Comparison of ENCODE assay signal across 1 cellular context in the genomic region with DNA sequence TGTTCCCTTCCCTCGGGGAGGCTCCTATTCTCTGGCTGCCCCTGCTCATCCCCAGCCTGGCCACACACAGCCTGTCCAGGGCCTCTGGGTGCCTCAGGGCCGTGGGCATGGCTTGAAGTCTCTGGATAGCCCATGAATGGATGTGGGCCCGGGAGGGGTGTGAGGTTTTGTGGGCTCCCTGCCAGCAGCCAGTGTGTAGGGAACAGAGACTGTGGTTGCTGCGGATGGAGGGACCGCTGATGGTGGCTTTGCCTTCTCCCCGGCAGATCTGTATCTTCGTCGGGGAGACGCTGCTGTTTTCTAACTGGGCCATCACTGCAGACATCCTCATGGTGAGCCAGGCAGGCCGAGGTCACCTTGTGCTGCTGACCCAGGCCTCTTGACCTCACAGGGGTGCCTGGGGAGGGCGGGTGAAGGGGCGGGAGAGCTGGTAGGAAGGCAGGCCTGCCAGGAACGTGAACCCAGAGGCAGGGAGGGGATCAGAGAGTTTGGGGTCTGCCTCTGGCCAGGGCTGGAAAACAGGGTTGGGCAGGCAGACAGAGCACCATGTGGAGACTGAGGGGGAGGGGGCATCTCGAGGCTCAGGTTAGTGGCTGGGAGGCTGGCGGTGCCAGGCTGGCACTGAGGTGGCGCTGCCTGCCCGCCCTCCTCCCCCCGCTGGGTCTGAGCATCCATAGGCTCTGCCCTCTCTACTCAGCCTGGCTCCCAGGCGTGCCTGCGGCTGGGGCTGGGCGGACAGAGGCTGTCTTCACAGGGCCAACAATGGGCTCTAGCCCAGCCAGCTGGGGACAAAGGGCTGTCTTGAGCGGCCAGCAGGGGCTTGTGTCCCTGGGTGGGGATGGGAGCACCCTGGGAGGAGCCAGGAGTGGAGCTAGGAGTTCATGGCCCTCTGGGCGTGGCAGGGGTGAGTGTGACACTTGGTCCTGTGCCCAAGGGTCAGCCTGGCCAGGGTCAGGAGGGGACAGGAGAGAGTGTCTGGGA.
TF ChIP-seq lines count a peak whose summit lies in the region.

No MANE protein-coding gene starts in this region.

TF ChIP-seq in HepG2, 621 proteins besides CTCF, POLR2A, EP300 and RAD21 (continues in another document):
- TF ChIP-seq MTF2 (CRISPR knock-in tag; IDR thresholded peaks at IDR 0.05; ENCODE audit: borderline replicate concordance), result 0 out of 2 replicates have a peak, but pooled peaks have one; percentile 56
- TF ChIP-seq SALL2 (CRISPR knock-in tag; IDR thresholded peaks at IDR 0.05), result no peak
- TF ChIP-seq, protein P1, sequence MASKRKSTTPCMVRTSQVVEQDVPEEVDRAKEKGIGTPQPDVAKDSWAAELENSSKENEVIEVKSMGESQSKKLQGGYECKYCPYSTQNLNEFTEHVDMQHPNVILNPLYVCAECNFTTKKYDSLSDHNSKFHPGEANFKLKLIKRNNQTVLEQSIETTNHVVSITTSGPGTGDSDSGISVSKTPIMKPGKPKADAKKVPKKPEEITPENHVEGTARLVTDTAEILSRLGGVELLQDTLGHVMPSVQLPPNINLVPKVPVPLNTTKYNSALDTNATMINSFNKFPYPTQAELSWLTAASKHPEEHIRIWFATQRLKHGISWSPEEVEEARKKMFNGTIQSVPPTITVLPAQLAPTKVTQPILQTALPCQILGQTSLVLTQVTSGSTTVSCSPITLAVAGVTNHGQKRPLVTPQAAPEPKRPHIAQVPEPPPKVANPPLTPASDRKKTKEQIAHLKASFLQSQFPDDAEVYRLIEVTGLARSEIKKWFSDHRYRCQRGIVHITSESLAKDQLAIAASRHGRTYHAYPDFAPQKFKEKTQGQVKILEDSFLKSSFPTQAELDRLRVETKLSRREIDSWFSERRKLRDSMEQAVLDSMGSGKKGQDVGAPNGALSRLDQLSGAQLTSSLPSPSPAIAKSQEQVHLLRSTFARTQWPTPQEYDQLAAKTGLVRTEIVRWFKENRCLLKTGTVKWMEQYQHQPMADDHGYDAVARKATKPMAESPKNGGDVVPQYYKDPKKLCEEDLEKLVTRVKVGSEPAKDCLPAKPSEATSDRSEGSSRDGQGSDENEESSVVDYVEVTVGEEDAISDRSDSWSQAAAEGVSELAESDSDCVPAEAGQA (IDR thresholded peaks at IDR 0.05; ENCODE audit: low read depth), result no peak
- TF ChIP-seq, protein P1 (CRISPR knock-in tag; IDR thresholded peaks at IDR 0.05; ENCODE audit: borderline replicate concordance), result no peak
- no peak for TF ChIP-seq ZNF224 (CRISPR knock-in tag; IDR thresholded peaks at IDR 0.05)
- TF ChIP-seq, protein P2, sequence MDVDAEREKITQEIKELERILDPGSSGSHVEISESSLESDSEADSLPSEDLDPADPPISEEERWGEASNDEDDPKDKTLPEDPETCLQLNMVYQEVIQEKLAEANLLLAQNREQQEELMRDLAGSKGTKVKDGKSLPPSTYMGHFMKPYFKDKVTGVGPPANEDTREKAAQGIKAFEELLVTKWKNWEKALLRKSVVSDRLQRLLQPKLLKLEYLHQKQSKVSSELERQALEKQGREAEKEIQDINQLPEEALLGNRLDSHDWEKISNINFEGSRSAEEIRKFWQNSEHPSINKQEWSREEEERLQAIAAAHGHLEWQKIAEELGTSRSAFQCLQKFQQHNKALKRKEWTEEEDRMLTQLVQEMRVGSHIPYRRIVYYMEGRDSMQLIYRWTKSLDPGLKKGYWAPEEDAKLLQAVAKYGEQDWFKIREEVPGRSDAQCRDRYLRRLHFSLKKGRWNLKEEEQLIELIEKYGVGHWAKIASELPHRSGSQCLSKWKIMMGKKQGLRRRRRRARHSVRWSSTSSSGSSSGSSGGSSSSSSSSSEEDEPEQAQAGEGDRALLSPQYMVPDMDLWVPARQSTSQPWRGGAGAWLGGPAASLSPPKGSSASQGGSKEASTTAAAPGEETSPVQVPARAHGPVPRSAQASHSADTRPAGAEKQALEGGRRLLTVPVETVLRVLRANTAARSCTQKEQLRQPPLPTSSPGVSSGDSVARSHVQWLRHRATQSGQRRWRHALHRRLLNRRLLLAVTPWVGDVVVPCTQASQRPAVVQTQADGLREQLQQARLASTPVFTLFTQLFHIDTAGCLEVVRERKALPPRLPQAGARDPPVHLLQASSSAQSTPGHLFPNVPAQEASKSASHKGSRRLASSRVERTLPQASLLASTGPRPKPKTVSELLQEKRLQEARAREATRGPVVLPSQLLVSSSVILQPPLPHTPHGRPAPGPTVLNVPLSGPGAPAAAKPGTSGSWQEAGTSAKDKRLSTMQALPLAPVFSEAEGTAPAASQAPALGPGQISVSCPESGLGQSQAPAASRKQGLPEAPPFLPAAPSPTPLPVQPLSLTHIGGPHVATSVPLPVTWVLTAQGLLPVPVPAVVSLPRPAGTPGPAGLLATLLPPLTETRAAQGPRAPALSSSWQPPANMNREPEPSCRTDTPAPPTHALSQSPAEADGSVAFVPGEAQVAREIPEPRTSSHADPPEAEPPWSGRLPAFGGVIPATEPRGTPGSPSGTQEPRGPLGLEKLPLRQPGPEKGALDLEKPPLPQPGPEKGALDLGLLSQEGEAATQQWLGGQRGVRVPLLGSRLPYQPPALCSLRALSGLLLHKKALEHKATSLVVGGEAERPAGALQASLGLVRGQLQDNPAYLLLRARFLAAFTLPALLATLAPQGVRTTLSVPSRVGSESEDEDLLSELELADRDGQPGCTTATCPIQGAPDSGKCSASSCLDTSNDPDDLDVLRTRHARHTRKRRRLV (CRISPR knock-in tag; IDR thresholded peaks at IDR 0.05), result no peak
- TF ChIP-seq SP2 (CRISPR knock-in tag; IDR thresholded peaks at IDR 0.05), result no peak
- no peak for TF ChIP-seq ZNF441 (CRISPR knock-in tag; IDR thresholded peaks at IDR 0.05; ENCODE audit: borderline replicate concordance)
- TF ChIP-seq HOXA3 (CRISPR knock-in tag; IDR thresholded peaks at IDR 0.05), result 0 out of 2 replicates have a peak, but pooled peaks have one; percentile 16
- TF ChIP-seq ZNF326 (CRISPR knock-in tag; IDR thresholded peaks at IDR 0.05; ENCODE audit: borderline replicate concordance), result no peak
- no peak for TF ChIP-seq ZNF678 (CRISPR knock-in tag; IDR thresholded peaks at IDR 0.05)
- no peak for TF ChIP-seq ZSCAN30 (CRISPR knock-in tag; IDR thresholded peaks at IDR 0.05)
- peak; percentile 29; the same call in 1 of the 2 replicates for TF ChIP-seq GABPB1 (CRISPR knock-in tag; IDR thresholded peaks at IDR 0.05)
- peak; percentile 93 for TF ChIP-seq HNRNPL (IDR thresholded peaks at IDR 0.05; ENCODE audit: low read depth, low read length)
- no peak for TF ChIP-seq HNRNPUL1 (IDR thresholded peaks at IDR 0.05; ENCODE audit: low read depth, low read length)
- TF ChIP-seq, protein P3, sequence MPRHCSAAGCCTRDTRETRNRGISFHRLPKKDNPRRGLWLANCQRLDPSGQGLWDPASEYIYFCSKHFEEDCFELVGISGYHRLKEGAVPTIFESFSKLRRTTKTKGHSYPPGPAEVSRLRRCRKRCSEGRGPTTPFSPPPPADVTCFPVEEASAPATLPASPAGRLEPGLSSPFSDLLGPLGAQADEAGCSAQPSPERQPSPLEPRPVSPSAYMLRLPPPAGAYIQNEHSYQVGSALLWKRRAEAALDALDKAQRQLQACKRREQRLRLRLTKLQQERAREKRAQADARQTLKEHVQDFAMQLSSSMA (CRISPR knock-in tag; IDR thresholded peaks at IDR 0.05), result no peak
- no peak for TF ChIP-seq MIER3 (CRISPR knock-in tag; IDR thresholded peaks at IDR 0.05; ENCODE audit: borderline replicate concordance)
- TF ChIP-seq, protein P4, sequence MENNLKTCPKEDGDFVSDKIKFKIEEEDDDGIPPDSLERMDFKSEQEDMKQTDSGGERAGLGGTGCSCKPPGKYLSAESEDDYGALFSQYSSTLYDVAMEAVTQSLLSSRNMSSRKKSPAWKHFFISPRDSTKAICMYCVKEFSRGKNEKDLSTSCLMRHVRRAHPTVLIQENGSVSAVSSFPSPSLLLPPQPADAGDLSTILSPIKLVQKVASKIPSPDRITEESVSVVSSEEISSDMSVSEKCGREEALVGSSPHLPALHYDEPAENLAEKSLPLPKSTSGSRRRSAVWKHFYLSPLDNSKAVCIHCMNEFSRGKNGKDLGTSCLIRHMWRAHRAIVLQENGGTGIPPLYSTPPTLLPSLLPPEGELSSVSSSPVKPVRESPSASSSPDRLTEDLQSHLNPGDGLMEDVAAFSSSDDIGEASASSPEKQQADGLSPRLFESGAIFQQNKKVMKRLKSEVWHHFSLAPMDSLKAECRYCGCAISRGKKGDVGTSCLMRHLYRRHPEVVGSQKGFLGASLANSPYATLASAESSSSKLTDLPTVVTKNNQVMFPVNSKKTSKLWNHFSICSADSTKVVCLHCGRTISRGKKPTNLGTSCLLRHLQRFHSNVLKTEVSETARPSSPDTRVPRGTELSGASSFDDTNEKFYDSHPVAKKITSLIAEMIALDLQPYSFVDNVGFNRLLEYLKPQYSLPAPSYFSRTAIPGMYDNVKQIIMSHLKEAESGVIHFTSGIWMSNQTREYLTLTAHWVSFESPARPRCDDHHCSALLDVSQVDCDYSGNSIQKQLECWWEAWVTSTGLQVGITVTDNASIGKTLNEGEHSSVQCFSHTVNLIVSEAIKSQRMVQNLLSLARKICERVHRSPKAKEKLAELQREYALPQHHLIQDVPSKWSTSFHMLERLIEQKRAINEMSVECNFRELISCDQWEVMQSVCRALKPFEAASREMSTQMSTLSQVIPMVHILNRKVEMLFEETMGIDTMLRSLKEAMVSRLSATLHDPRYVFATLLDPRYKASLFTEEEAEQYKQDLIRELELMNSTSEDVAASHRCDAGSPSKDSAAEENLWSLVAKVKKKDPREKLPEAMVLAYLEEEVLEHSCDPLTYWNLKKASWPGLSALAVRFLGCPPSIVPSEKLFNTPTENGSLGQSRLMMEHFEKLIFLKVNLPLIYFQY (CRISPR knock-in tag; IDR thresholded peaks at IDR 0.05; ENCODE audit: borderline replicate concordance), result no peak
- TF ChIP-seq, protein P5, sequence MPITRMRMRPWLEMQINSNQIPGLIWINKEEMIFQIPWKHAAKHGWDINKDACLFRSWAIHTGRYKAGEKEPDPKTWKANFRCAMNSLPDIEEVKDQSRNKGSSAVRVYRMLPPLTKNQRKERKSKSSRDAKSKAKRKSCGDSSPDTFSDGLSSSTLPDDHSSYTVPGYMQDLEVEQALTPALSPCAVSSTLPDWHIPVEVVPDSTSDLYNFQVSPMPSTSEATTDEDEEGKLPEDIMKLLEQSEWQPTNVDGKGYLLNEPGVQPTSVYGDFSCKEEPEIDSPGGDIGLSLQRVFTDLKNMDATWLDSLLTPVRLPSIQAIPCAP (CRISPR knock-in tag; IDR thresholded peaks at IDR 0.05; ENCODE audit: low read depth), result no peak
- TF ChIP-seq, protein P6, sequence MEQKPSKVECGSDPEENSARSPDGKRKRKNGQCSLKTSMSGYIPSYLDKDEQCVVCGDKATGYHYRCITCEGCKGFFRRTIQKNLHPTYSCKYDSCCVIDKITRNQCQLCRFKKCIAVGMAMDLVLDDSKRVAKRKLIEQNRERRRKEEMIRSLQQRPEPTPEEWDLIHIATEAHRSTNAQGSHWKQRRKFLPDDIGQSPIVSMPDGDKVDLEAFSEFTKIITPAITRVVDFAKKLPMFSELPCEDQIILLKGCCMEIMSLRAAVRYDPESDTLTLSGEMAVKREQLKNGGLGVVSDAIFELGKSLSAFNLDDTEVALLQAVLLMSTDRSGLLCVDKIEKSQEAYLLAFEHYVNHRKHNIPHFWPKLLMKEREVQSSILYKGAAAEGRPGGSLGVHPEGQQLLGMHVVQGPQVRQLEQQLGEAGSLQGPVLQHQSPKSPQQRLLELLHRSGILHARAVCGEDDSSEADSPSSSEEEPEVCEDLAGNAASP (CRISPR knock-in tag; IDR thresholded peaks at IDR 0.05; ENCODE audit: borderline replicate concordance), result peak; percentile 64; the same call in 1 of the 2 replicates
- TF ChIP-seq, protein P7, sequence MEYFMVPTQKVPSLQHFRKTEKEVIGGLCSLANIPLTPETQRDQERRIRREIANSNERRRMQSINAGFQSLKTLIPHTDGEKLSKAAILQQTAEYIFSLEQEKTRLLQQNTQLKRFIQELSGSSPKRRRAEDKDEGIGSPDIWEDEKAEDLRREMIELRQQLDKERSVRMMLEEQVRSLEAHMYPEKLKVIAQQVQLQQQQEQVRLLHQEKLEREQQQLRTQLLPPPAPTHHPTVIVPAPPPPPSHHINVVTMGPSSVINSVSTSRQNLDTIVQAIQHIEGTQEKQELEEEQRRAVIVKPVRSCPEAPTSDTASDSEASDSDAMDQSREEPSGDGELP (IDR thresholded peaks at IDR 0.05; ENCODE audit: borderline replicate concordance, low read depth), result peak; percentile 23; the same call in 1 of the 2 replicates
- TF ChIP-seq ZFP90 (CRISPR knock-in tag; IDR thresholded peaks at IDR 0.05; ENCODE audit: borderline replicate concordance), result no peak
- no peak for TF ChIP-seq ZFAT (CRISPR knock-in tag; conservative IDR thresholded peaks at IDR 0.05)
- TF ChIP-seq, protein P8, sequence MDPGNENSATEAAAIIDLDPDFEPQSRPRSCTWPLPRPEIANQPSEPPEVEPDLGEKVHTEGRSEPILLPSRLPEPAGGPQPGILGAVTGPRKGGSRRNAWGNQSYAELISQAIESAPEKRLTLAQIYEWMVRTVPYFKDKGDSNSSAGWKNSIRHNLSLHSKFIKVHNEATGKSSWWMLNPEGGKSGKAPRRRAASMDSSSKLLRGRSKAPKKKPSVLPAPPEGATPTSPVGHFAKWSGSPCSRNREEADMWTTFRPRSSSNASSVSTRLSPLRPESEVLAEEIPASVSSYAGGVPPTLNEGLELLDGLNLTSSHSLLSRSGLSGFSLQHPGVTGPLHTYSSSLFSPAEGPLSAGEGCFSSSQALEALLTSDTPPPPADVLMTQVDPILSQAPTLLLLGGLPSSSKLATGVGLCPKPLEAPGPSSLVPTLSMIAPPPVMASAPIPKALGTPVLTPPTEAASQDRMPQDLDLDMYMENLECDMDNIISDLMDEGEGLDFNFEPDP (CRISPR knock-in tag; conservative IDR thresholded peaks at IDR 0.05), result 0 out of 2 replicates have a peak, but pooled peaks have one; percentile 33
- no peak for TF ChIP-seq JDP2 (CRISPR knock-in tag; IDR thresholded peaks at IDR 0.05; ENCODE audit: borderline replicate concordance)
- no peak for TF ChIP-seq EED (CRISPR knock-in tag; IDR thresholded peaks at IDR 0.05)
